In genomic region chr6:158286413-158286812, GRCh38 we compare ENCODE assay signal across 10 cellular contexts. TPM values are rescaled to one million over a fixed set of nuclear protein-coding genes. Genes with fewer than 3 reads are reported as not detected.
DNase-seq lines count a peak whose midpoint lies in the region; ATAC-seq and TF ChIP-seq lines count a peak whose summit lies in the region.
"Had no signal": no experiment of that assay in that cellular context is flagged by ENCODE, and none has a peak within 500 bp of the region (broad histone marks: within the 10 kb centered on the region; RNA-seq: fewer than 3 reads in every experiment).

No MANE protein-coding gene starts in this region.

- WGBS in SK-N-SH (ENCODE audit: low lambda C conversion rate): 77% methylated on average over 1 of the region's 1 CpG
- 9% methylated on average over 1 of the region's 1 CpG for whole genome bisulfite sequencing in esophagus muscularis mucosa
- WGBS in psoas muscle, 3 donors: 23 to 35% (median 24%) methylated on average over 1 of the region's 1 CpG

- H3K9me3 ChIP-seq in DOHH2 (ENCODE audit: control insufficient read depth, insufficient read depth, low read length): no peaks in the 10 kb centered on the region
- peaks cover 4% of the 10 kb centered on the region; the same call in 1 of the 2 replicates for H3K9me3 ChIP-seq in SK-N-SH
- H3K9me3 ChIP-seq in esophagus muscularis mucosa: no peaks in the 10 kb centered on the region
- no peaks in the 10 kb centered on the region for H3K9me3 ChIP-seq in psoas muscle
- H3K9me3 ChIP-seq: upper lobe of left lung had no signal

- no peak for TF ChIP-seq RAD21 in SK-N-SH (IDR thresholded peaks at IDR 0.05; ENCODE audit: low read length)

- H3K27me3 ChIP-seq in DOHH2 (ENCODE audit: control insufficient read depth, low read length) (no peaks in the 10 kb centered on the region), SK-N-SH (ENCODE audit: insufficient read depth) (no peaks in the 10 kb centered on the region), esophagus muscularis mucosa (no peaks in the 10 kb centered on the region), psoas muscle (ENCODE audit: insufficient read depth in 3 of 3, low read length in 2 of 3) (no peaks in the 10 kb centered on the region)
- H3K27me3 ChIP-seq: upper lobe of left lung had no signal

- H3K27ac ChIP-seq in DOHH2 (ENCODE audit: low read depth, low read length) (peak overlapping the region; percentile 42), SK-N-SH (ENCODE audit: low read depth in 2 of 2, low read length in 1 of 2) (peak overlapping the region in 1 of 2 experiments; percentile 94; a peak in 2 of 4 replicates), esophagus muscularis mucosa (replicated peaks in 1 of 4) (peak overlapping the region; percentile 18 to 80 (median 62)), psoas muscle (no peak overlapping the region)
- H3K27ac ChIP-seq: upper lobe of left lung had no signal

- H3K4me3 ChIP-seq in DOHH2 (ENCODE audit: low read length) (peak overlapping the region; percentile 19), SK-N-SH (ENCODE audit: low read depth in 2 of 2, low read length in 1 of 2) (no peak overlapping the region), esophagus muscularis mucosa (no peak overlapping the region), psoas muscle (no peak overlapping the region)
- H3K4me3 ChIP-seq: upper lobe of left lung had no signal

- H3K36me3 ChIP-seq in DOHH2 (ENCODE audit: control insufficient read depth, low read length) (peaks cover 20% of the 10 kb centered on the region), SK-N-SH (replicated peaks in 1 of 2; ENCODE audit: control insufficient read depth in 1 of 2, insufficient read depth in 2 of 2, low read length in 1 of 2) (peaks cover 22 to 26% of the 10 kb centered on the region in 2 experiments), esophagus muscularis mucosa (no peaks in the 10 kb centered on the region), psoas muscle (ENCODE audit: insufficient read depth in 1 of 2, low read depth in 1 of 2) (no peaks in the 10 kb centered on the region)
- H3K36me3 ChIP-seq: upper lobe of left lung had no signal

- peaks cover 24% of the 10 kb centered on the region for H3F3A ChIP-seq in DOHH2 (ENCODE audit: control insufficient read depth, insufficient read depth)
- H3F3A ChIP-seq in SK-N-SH (replicated peaks; ENCODE audit: insufficient read depth): peaks cover 31% of the 10 kb centered on the region

- H2AFZ ChIP-seq in SK-N-SH (ENCODE audit: low read depth): no peak overlapping the region

- POLR2A ChIA-PET in SK-N-SH (lab: Yijun Ruan, JAX): no interaction called here

- intact Hi-C loops in esophagus muscularis mucosa (cut with DNase I) (no loop called here), psoas muscle (cut with DNase I) (no loop called here), left colon (cut with DNase I, micrococcal nuclease) (no loop called here)

- H3K79me2 ChIP-seq in DOHH2 (ENCODE audit: control insufficient read depth, low read length) (peaks cover 74% of the 10 kb centered on the region), SK-N-SH (ENCODE audit: insufficient read depth) (peaks cover 64% of the 10 kb centered on the region)

- peak overlapping the region; percentile 50 for H3K4me2 ChIP-seq in DOHH2 (ENCODE audit: low read length)
- peak overlapping the region; percentile 40 for H3K4me2 ChIP-seq in SK-N-SH

- H4K20me1 ChIP-seq in DOHH2 (ENCODE audit: control insufficient read depth, insufficient read depth, low read depth, low read length) (no peaks in the 10 kb centered on the region), SK-N-SH (ENCODE audit: insufficient read depth) (no peaks in the 10 kb centered on the region)

- DNase-seq in SK-N-SH: no peak
- no peak for DNase-seq in esophagus muscularis mucosa (ENCODE audit: extremely low spot score)
- DNase-seq in psoas muscle: no peak
- no peak for DNase-seq in left colon
- DNase-seq in erythroblast (lab: John Stamatoyannopoulos, UW): no peak
- no peak for DNase-seq in GM20000 (ENCODE audit: low spot score)
- no peak for DNase-seq in DMS79 (lab: John Stamatoyannopoulos, UW)
- DNase-seq: NCI-H345, upper lobe of left lung had no signal

- no peak for TF ChIP-seq CTCF in DOHH2 (IDR thresholded peaks at IDR 0.05; ENCODE audit: low read depth, low read length, poor library complexity, severe bottlenecking)
- no peak for TF ChIP-seq CTCF in SK-N-SH (IDR thresholded peaks at IDR 0.05)
- no peak for TF ChIP-seq CTCF in esophagus muscularis mucosa (IDR thresholded peaks at IDR 0.05)
- no peak for TF ChIP-seq CTCF in psoas muscle (IDR thresholded peaks at IDR 0.05)
- TF ChIP-seq CTCF in GM20000 (IDR thresholded peaks at IDR 0.05; ENCODE audit: extremely low read depth, missing control alignments): no peak

- H3K4me1 ChIP-seq in DOHH2 (ENCODE audit: control insufficient read depth, low read length) (peaks cover 96% of the 10 kb centered on the region), SK-N-SH (ENCODE audit: control insufficient read depth in 1 of 2, insufficient read depth in 2 of 2, low read depth in 1 of 2, low read length in 1 of 2) (peaks cover 8 to 32% of the 10 kb centered on the region in 2 experiments), esophagus muscularis mucosa (peaks cover 24 to 48% (median 42%) of the 10 kb centered on the region in 4 donors), psoas muscle (peaks cover 36% of the 10 kb centered on the region)

- H3K9me2 ChIP-seq in DOHH2 (replicated peaks; ENCODE audit: control insufficient read depth, low read length) (no peaks in the 10 kb centered on the region), SK-N-SH (no peaks in the 10 kb centered on the region)

- ATAC-seq in psoas muscle (peak in 3 of 4 donors; percentile 51 to 71 (median 52)), left colon (no peak)

- peak overlapping the region; percentile 23; the same call in 1 of the 2 replicates for H3K9ac ChIP-seq in SK-N-SH

- TF ChIP-seq POLR2A in esophagus muscularis mucosa (IDR thresholded peaks at IDR 0.05; ENCODE audit: low read depth): no peak
- no peak for TF ChIP-seq POLR2A in erythroblast (IDR thresholded peaks at IDR 0.05; ENCODE audit: low read length)

- no peak for TF ChIP-seq EP300 in SK-N-SH (IDR thresholded peaks at IDR 0.05; ENCODE audit: borderline replicate concordance in 1 of 2, low read depth in 1 of 2, low read length in 1 of 2)
- no peak for TF ChIP-seq EP300 in esophagus muscularis mucosa (IDR thresholded peaks at IDR 0.05)

- CTCF ChIA-PET in SK-N-SH (lab: Yijun Ruan, JAX): interaction anchor here (1.0 kb wide), 1 partner anchor 65 kb away, joined by 3 read pairs; no protein-coding TSS in a partner anchor

TF ChIP-seq in SK-N-SH, 30 proteins besides CTCF, POLR2A, EP300 and RAD21:
- TF ChIP-seq SIN3A (IDR thresholded peaks at IDR 0.05; ENCODE audit: borderline replicate concordance, low read depth, low read length) (no peak), TCF12 (IDR thresholded peaks at IDR 0.05) (peak; percentile 19; the same call in 1 of the 2 replicates), FOXJ3 (CRISPR knock-in tag; IDR thresholded peaks at IDR 0.05) (no peak), CHD2 (IDR thresholded peaks at IDR 0.05; ENCODE audit: low read length, partially characterized antibody) (no peak), MEF2A (IDR thresholded peaks at IDR 0.05; ENCODE audit: borderline replicate concordance, low read depth) (peak; percentile 72)
- TF ChIP-seq, protein P1, sequence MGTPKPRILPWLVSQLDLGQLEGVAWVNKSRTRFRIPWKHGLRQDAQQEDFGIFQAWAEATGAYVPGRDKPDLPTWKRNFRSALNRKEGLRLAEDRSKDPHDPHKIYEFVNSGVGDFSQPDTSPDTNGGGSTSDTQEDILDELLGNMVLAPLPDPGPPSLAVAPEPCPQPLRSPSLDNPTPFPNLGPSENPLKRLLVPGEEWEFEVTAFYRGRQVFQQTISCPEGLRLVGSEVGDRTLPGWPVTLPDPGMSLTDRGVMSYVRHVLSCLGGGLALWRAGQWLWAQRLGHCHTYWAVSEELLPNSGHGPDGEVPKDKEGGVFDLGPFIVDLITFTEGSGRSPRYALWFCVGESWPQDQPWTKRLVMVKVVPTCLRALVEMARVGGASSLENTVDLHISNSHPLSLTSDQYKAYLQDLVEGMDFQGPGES (IDR thresholded peaks at IDR 0.05; ENCODE audit: low read depth, low read length): no peak
- TF ChIP-seq, protein P2, sequence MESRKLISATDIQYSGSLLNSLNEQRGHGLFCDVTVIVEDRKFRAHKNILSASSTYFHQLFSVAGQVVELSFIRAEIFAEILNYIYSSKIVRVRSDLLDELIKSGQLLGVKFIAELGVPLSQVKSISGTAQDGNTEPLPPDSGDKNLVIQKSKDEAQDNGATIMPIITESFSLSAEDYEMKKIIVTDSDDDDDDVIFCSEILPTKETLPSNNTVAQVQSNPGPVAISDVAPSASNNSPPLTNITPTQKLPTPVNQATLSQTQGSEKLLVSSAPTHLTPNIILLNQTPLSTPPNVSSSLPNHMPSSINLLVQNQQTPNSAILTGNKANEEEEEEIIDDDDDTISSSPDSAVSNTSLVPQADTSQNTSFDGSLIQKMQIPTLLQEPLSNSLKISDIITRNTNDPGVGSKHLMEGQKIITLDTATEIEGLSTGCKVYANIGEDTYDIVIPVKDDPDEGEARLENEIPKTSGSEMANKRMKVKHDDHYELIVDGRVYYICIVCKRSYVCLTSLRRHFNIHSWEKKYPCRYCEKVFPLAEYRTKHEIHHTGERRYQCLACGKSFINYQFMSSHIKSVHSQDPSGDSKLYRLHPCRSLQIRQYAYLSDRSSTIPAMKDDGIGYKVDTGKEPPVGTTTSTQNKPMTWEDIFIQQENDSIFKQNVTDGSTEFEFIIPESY (IDR thresholded peaks at IDR 0.05; ENCODE audit: borderline replicate concordance, low read depth): no peak

RNA-seq across cellular contexts. Expression of gene TULP4, which starts 25.9 kb away (rescaled TPM):
- polyA plus RNA-seq in SK-N-SH (2012; rRNA removed): 5.9 and 6.2 TPM in 2 replicates
- polyA plus RNA-seq in SK-N-SH (2012; cell fraction: cytosol; rRNA removed): 5.8 and 7.1 TPM in 2 replicates
- 6.9 and 7.7 TPM in 2 replicates for polyA plus RNA-seq in SK-N-SH (2012; cell fraction: nucleus; rRNA removed)
- 100 to 1,000 TPM; 129 to 170 (median 156) TPM for total RNA-seq in esophagus muscularis mucosa
- 100 to 1,000 TPM in 1 of 4 donors, 10 to 100 TPM in 3; 63.2 to 103 (median 78.3) TPM for total RNA-seq in psoas muscle
- polyA plus RNA-seq in psoas muscle: 10 to 100 TPM in 1 of 3 donors, 1 to 10 TPM in 2; 2.2 to 23.2 (median 3.7) TPM
- total RNA-seq in left colon: 10 to 100 TPM; 69.2 to 77.5 TPM
